Comparison of ENCODE assay signal across 13 cellular contexts in genomic region chr16:72937916-72938315, GRCh38.
DNase-seq lines count a peak whose midpoint lies in the region; ATAC-seq and TF ChIP-seq lines count a peak whose summit lies in the region.
"Had no signal": no experiment of that assay in that cellular context is flagged by ENCODE, and none has a peak within 500 bp of the region (broad histone marks: within the 10 kb centered on the region; RNA-seq: fewer than 3 reads in every experiment).

No MANE protein-coding gene starts in this region.

- H2BK5ac ChIP-seq in H9 (ENCODE audit: insufficient read length, low read length) = no peak overlapping the region

- 86 to 91% methylated on average over 9 of the region's 9 CpGs for WGBS in sigmoid colon, 2 donors
- WGBS in H9 (ENCODE audit: extremely low coverage, insufficient read length, low lambda C conversion rate) = no CpG with 5 or more reads among the region's 9 CpGs

- no peaks in the 10 kb centered on the region for H3K79me1 ChIP-seq in H9 (ENCODE audit: insufficient read depth, low read depth, low read length, poor library complexity, severe bottlenecking)

- CTCF ChIA-PET in CD4-positive, alpha-beta T cell (lab: Charles Lee) = no interaction called here

- H3K36me3 ChIP-seq in BLaER1 treated with 17β-estradiol and CSF1 and Interleukin-3, amounts not matched to agents 10 nM and 100 nM = peaks cover 0 to 46% (median 0%) of the 10 kb centered on the region in 11 experiments; a peak in 4 of 22 replicates
- H3K36me3 ChIP-seq in fibroblast of lung (ENCODE audit: control insufficient read depth, insufficient read depth, low read length) = no peaks in the 10 kb centered on the region
- no peaks in the 10 kb centered on the region for H3K36me3 ChIP-seq in sigmoid colon

- TF ChIP-seq POLR2A in sigmoid colon (IDR thresholded peaks at IDR 0.05) = no peak

- no peak overlapping the region for H3K56ac ChIP-seq in H9 (ENCODE audit: insufficient read length, low read depth, low read length)

- H3K18ac ChIP-seq in H9 (ENCODE audit: insufficient read length, low read depth, low read length) = no peak overlapping the region

- no peak overlapping the region for H3K4ac ChIP-seq in H9 (ENCODE audit: low read depth, low read length)

- H3K4me1 Mint-ChIP-seq in CD4-positive, alpha-beta T cell (ENCODE audit: low read depth) = no peaks in the 10 kb centered on the region
- H3K4me1 Mint-ChIP-seq in H9 = peaks cover 45 to 50% of the 10 kb centered on the region in 2 experiments

- H3K14ac ChIP-seq in H9 (ENCODE audit: insufficient read depth, low read length) = no peak overlapping the region

- no peak overlapping the region for H3K4me3 Mint-ChIP-seq in CD4-positive, alpha-beta T cell
- H3K4me3 Mint-ChIP-seq in H9 = no peak overlapping the region
- H3K4me3 Mint-ChIP-seq: activated T-helper 1 cell treated with anti-CD3 and anti-CD28 coated beads, Interleukin-12 subunit alpha, Interleukin-12 subunit beta, Interleukin-2, Interleukin-4 antibody, amounts not matched to agents 30 ng/mL and 10 ng/mL and 1 ng/mL, durations not matched to agents 14 hours and 24 hours and 36 hours; effector memory CD8-positive, alpha-beta T cell; neural crest cell had no signal

- peaks cover 0 to 33% (median 17%) of the 10 kb centered on the region in 10 experiments; a peak in 12 of 20 replicates for H3K4me1 ChIP-seq in BLaER1 treated with 17β-estradiol and CSF1 and Interleukin-3, amounts not matched to agents 10 nM and 100 nM
- peaks cover 14% of the 10 kb centered on the region for H3K4me1 ChIP-seq in fibroblast of lung (ENCODE audit: control insufficient read depth, extremely low read depth, insufficient read depth, low read length)
- peaks cover 0 to 62% (median 50%) of the 10 kb centered on the region in 4 donors for H3K4me1 ChIP-seq in sigmoid colon
- peaks cover 2% of the 10 kb centered on the region; the same call in 1 of the 2 replicates for H3K4me1 ChIP-seq in H9 (ENCODE audit: insufficient read depth, low read length)

- H3K79me2 ChIP-seq in fibroblast of lung (ENCODE audit: control insufficient read depth, insufficient read depth, low read length) = peaks cover 55% of the 10 kb centered on the region
- no peaks in the 10 kb centered on the region for H3K79me2 ChIP-seq in H9 (ENCODE audit: insufficient read depth, low read length)

- no peaks in the 10 kb centered on the region for H3K23me2 ChIP-seq in H9 (ENCODE audit: insufficient read length, low read depth, low read length, poor library complexity, severe bottlenecking)

- no peak overlapping the region for H2BK20ac ChIP-seq in H9 (ENCODE audit: low read depth, low read length, poor library complexity, severe bottlenecking)

- H3K27ac ChIP-seq in BLaER1 treated with 17β-estradiol and CSF1 and Interleukin-3, amounts not matched to agents 10 nM and 100 nM = peak overlapping the region in 1 of 11 experiments; percentile 49; a peak in 1 of 22 replicates
- H3K27ac ChIP-seq in fibroblast of lung (ENCODE audit: insufficient read depth, low read length) = peak overlapping the region; percentile 93
- peak overlapping the region; percentile 66 to 80 (median 76) for H3K27ac ChIP-seq in sigmoid colon
- H3K27ac ChIP-seq in CD4-positive, alpha-beta T cell (ENCODE audit: low read depth, low read length) = no peak overlapping the region
- no peak overlapping the region for H3K27ac ChIP-seq in H9 (ENCODE audit: insufficient read length, low read depth, low read length)
- H3K27ac ChIP-seq: HL-60 had no signal

- DNase-seq in NCI-H524 treated with DMSO at 0.1 percent for 48 hours (lab: John Stamatoyannopoulos, UW) (peak; percentile 92), fibroblast of lung (ENCODE audit: low read depth in 2 of 2) (no peak), sigmoid colon (peak; percentile 56), NCI-H510A (lab: John Stamatoyannopoulos, UW) (no peak), H9 (no peak)
- DNase-seq in CD4-positive, alpha-beta T cell = no peak
- DNase-seq: effector memory CD8-positive, alpha-beta T cell; stimulated activated CD8-positive, alpha-beta memory T cell treated with anti-CD3 and anti-CD28 coated beads, Interleukin-4, amount 100 ng/mL, for 48 hours had no signal

- no peak overlapping the region for H3T11ph ChIP-seq in H9 (ENCODE audit: low read length)

- H4K8ac ChIP-seq in H9 (replicated peaks; ENCODE audit: insufficient read length, low read depth, low read length) = no peak overlapping the region

- peaks cover 0 to 99% (median 0%) of the 10 kb centered on the region in 11 experiments; a peak in 6 of 22 replicates for H4K20me1 ChIP-seq in BLaER1 treated with 17β-estradiol and CSF1 and Interleukin-3, amounts not matched to agents 10 nM and 100 nM
- H4K20me1 ChIP-seq in fibroblast of lung (ENCODE audit: control insufficient read depth, extremely low read depth, insufficient read depth, low read length) (peaks cover 2% of the 10 kb centered on the region), H9 (ENCODE audit: control insufficient read depth, insufficient read depth, insufficient read length) (no peaks in the 10 kb centered on the region)

- H3K36me3 Mint-ChIP-seq in CD4-positive, alpha-beta T cell (ENCODE audit: low read depth) = no peaks in the 10 kb centered on the region
- H3K36me3 Mint-ChIP-seq in H9 (ENCODE audit: insufficient read depth in 1 of 3, low read depth in 3 of 3) = no peaks in the 10 kb centered on the region; a peak in 1 of 7 replicates

- H2AFZ ChIP-seq in fibroblast of lung (ENCODE audit: low read length) (no peak overlapping the region), H9 (ENCODE audit: low read length) (no peak overlapping the region)

- no peak overlapping the region for H2BK12ac ChIP-seq in H9 (ENCODE audit: insufficient read length, low read depth, low read length)

- H4K91ac ChIP-seq in H9 (ENCODE audit: insufficient read length, low read depth, low read length) = no peak overlapping the region

- no peak overlapping the region for H4K5ac ChIP-seq in H9 (ENCODE audit: insufficient read length, low read depth, low read length)

- no peaks in the 10 kb centered on the region for H3K27me3 Mint-ChIP-seq in CD4-positive, alpha-beta T cell
- peaks cover 2% of the 10 kb centered on the region for H3K27me3 Mint-ChIP-seq in H9 (ENCODE audit: low read depth)
- H3K27me3 Mint-ChIP-seq: effector memory CD8-positive, alpha-beta T cell had no signal

- TF ChIP-seq EP300 in sigmoid colon (IDR thresholded peaks at IDR 0.05) = no peak

- intact Hi-C loops in sigmoid colon (cut with DNase I) = loop anchor here (5.0 to 10.0 kb wide), 3 partner anchors 91 to 237 kb away; partner anchors contain the start of gene ZFHX3
- intact Hi-C loops in CD4-positive, alpha-beta T cell (cut with DNase I, micrococcal nuclease) = no loop called here

- no peaks in the 10 kb centered on the region for H3K9me3 Mint-ChIP-seq in CD4-positive, alpha-beta T cell
- H3K9me3 Mint-ChIP-seq in H9 = peaks cover 0 to 4% of the 10 kb centered on the region in 2 experiments; a peak in 2 of 5 replicates
- H3K9me3 Mint-ChIP-seq: activated T-helper 1 cell treated with anti-CD3 and anti-CD28 coated beads, Interleukin-12 subunit alpha, Interleukin-12 subunit beta, Interleukin-2, Interleukin-4 antibody, amounts not matched to agents 30 ng/mL and 10 ng/mL and 1 ng/mL, durations not matched to agents 14 hours and 24 hours and 36 hours; neural crest cell had no signal

- no peaks in the 10 kb centered on the region for H3K9me3 ChIP-seq in BLaER1 treated with 17β-estradiol and CSF1 and Interleukin-3, amounts not matched to agents 10 nM and 100 nM (replicated peaks in 1 of 11)
- H3K9me3 ChIP-seq in fibroblast of lung (ENCODE audit: control insufficient read depth, insufficient read depth, low read depth, low read length) = no peaks in the 10 kb centered on the region
- no peaks in the 10 kb centered on the region for H3K9me3 ChIP-seq in sigmoid colon
- no peaks in the 10 kb centered on the region for H3K9me3 ChIP-seq in CD4-positive, alpha-beta T cell (ENCODE audit: control insufficient read depth, low read length)
- H3K9me3 ChIP-seq in H9 (ENCODE audit: control insufficient read depth, low read depth, low read length) = no peaks in the 10 kb centered on the region

- no peak overlapping the region for H3K27ac Mint-ChIP-seq in CD4-positive, alpha-beta T cell
- H3K27ac Mint-ChIP-seq in H9 = no peak overlapping the region
- H3K27ac Mint-ChIP-seq: activated T-helper 1 cell treated with anti-CD3 and anti-CD28 coated beads, Interleukin-12 subunit alpha, Interleukin-12 subunit beta, Interleukin-2, Interleukin-4 antibody, amounts not matched to agents 30 ng/mL and 10 ng/mL and 1 ng/mL, durations not matched to agents 14 hours and 24 hours and 36 hours; effector memory CD8-positive, alpha-beta T cell had no signal

- TF ChIP-seq CTCF in fibroblast of lung (conservative IDR thresholded peaks at IDR 0.05 in 1 of 2, IDR thresholded peaks at IDR 0.05 in 1 of 2; ENCODE audit: low read depth in 1 of 2, low read length in 2 of 2) = no peak
- no peak for TF ChIP-seq CTCF in sigmoid colon (IDR thresholded peaks at IDR 0.05)
- TF ChIP-seq CTCF in CD4-positive, alpha-beta T cell (IDR thresholded peaks at IDR 0.05) = no peak
- TF ChIP-seq CTCF in H9 (conservative IDR thresholded peaks at IDR 0.05) = no peak

- H2BK120ac ChIP-seq in H9 (ENCODE audit: low read depth, low read length, poor library complexity, severe bottlenecking) = no peak overlapping the region

- H2AK5ac ChIP-seq in H9 (ENCODE audit: insufficient read length, low read length) = no peak overlapping the region

- no peak overlapping the region for H3K4me3 ChIP-seq in BLaER1 treated with 17β-estradiol and CSF1 and Interleukin-3, amounts not matched to agents 10 nM and 100 nM
- no peak overlapping the region for H3K4me3 ChIP-seq in fibroblast of lung (replicated peaks in 1 of 4; ENCODE audit: control extremely low read depth in 1 of 4, insufficient read depth in 1 of 4, low read depth in 3 of 4, low read length in 4 of 4)
- H3K4me3 ChIP-seq in sigmoid colon = no peak overlapping the region

- no peak overlapping the region for H2BK15ac ChIP-seq in H9 (ENCODE audit: low read depth, low read length)

- H3K9ac ChIP-seq in BLaER1 treated with 17β-estradiol and CSF1 and Interleukin-3, amounts not matched to agents 10 nM and 100 nM = no peak overlapping the region
- H3K9ac ChIP-seq in fibroblast of lung (ENCODE audit: insufficient read depth, low read length) (peak overlapping the region; percentile 1), H9 (ENCODE audit: extremely low read depth, insufficient read length, low read length) (no peak overlapping the region)

- ATAC-seq in HG02885 (IDR thresholded peaks at IDR 0.05; ENCODE audit: poor library complexity, unreplicated experiment) = no peak
- ATAC-seq in CD4-positive, alpha-beta T cell (ENCODE audit: poor library complexity) = no peak
- ATAC-seq: effector memory CD8-positive, alpha-beta T cell had no signal

- no peak overlapping the region for H3K23ac ChIP-seq in H9 (ENCODE audit: insufficient read length, low read depth, low read length)

- peak overlapping the region in 6 of 11 experiments; percentile 10 to 75 (median 48); a peak in 8 of 22 replicates for H3K4me2 ChIP-seq in BLaER1 treated with 17β-estradiol and CSF1 and Interleukin-3, amounts not matched to agents 10 nM and 100 nM
- H3K4me2 ChIP-seq in fibroblast of lung (ENCODE audit: extremely low read depth, insufficient read depth, low read length) = peak overlapping the region; percentile 81
- no peak overlapping the region for H3K4me2 ChIP-seq in H9 (ENCODE audit: insufficient read depth, insufficient read length, low read length)

- POLR2A ChIA-PET in CD4-positive, alpha-beta T cell (lab: Charles Lee) = no interaction called here

- no peaks in the 10 kb centered on the region for H3K27me3 ChIP-seq in BLaER1 treated with 17β-estradiol and CSF1 and Interleukin-3, amounts not matched to agents 10 nM and 100 nM
- no peaks in the 10 kb centered on the region for H3K27me3 ChIP-seq in fibroblast of lung (ENCODE audit: control insufficient read depth, insufficient read depth, low read length)
- no peaks in the 10 kb centered on the region for H3K27me3 ChIP-seq in sigmoid colon
- H3K27me3 ChIP-seq in CD4-positive, alpha-beta T cell (ENCODE audit: control insufficient read depth, insufficient read depth, low read length) = no peaks in the 10 kb centered on the region
- no peaks in the 10 kb centered on the region for H3K27me3 ChIP-seq in H9 (ENCODE audit: insufficient read depth, low read length)

Comparison
In these comparisons a context has a peak if more than half of its experiments do, and no peak if none do; other contexts are left out.
1. H3K27ac ChIP-seq: peak in fibroblast of lung (single experiment) and sigmoid colon (4 of 4); none in CD4-positive, alpha-beta T cell (single experiment) and H9 (single experiment).
2. DNase-seq: peak in NCI-H524 treated with DMSO at 0.1 percent for 48 hours (single experiment) and sigmoid colon (single experiment); none in fibroblast of lung (0 of 2), NCI-H510A (single experiment), CD4-positive, alpha-beta T cell (0 of 10) and H9 (single experiment).